In the genomic region with DNA sequence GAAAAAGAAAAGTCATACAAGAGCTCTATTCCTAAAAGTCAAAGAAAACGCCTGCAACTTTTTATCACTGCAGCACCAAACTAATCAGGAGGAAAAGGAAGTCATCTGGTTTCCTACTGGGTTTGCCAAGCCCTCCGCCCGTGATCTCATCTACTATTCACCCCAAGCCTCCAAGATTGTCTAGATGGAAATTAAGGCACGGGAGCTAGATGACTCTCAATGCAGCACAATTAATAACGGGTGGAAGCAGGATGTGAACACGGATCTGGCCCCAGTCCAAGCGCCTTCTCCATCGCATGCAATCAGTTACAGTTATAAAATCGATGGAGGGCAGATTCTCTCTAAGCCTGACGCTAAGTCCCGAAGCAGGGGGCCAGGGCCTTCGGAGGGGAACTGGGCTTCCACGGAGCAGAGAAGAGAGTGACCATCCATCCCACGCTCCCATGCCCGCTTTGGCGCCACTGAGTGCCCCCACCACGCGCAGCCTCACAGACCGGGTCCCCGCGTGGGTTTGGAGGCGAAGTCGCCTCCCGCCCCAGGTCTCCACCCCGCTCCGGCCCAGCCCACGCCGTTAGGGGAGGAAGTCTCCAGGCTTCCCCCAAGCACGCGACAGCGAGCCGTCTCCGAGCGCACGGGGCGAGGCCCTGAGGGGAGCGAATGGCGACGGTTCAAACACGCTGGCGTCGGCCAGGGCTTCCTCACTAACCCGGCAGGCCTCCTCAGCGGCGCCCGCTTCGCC, we compare ENCODE assay signal across 14 cellular contexts. TPM values are rescaled to one million over a fixed set of nuclear protein-coding genes. Genes with fewer than 3 reads are reported as not detected.
DNase-seq lines count a peak whose midpoint lies in the region; ATAC-seq and TF ChIP-seq lines count a peak whose summit lies in the region.
"Had no signal": no experiment of that assay in that cellular context is flagged by ENCODE, and none has a peak within 500 bp of the region (broad histone marks: within the 10 kb centered on the region; RNA-seq: fewer than 3 reads in every experiment).

No MANE protein-coding gene starts in this region.

- H3K4me1 Mint-ChIP-seq in activated CD4-positive, alpha-beta memory T cell treated with anti-CD3 and anti-CD28 coated beads, Interleukin-2, amount 10 ng/mL, durations not matched to agents 7 days and 5 days: peaks cover 36% of the 10 kb centered on the region
- H3K4me1 Mint-ChIP-seq in activated CD4-positive, alpha-beta memory T cell treated with anti-CD3 and anti-CD28 coated beads for 36 hours (ENCODE audit: low read depth): peaks cover 30% of the 10 kb centered on the region
- H3K4me1 Mint-ChIP-seq in activated naive CD8-positive, alpha-beta T cell treated with anti-CD3 and anti-CD28 coated beads for 36 hours: peaks cover 32% of the 10 kb centered on the region
- peaks cover 28% of the 10 kb centered on the region for H3K4me1 Mint-ChIP-seq in nephron

- peaks cover 21% of the 10 kb centered on the region; the same call in 1 of the 2 replicates for H3K4me1 ChIP-seq in GM23248 (ENCODE audit: insufficient read depth)

- H4K20me1 ChIP-seq in GM23248 (ENCODE audit: insufficient read depth): no peaks in the 10 kb centered on the region

- no peak overlapping the region for H3K4me2 ChIP-seq in GM23248 (ENCODE audit: unreplicated experiment)

- peak overlapping the region; percentile 13 for H3K27ac Mint-ChIP-seq in activated CD4-positive, alpha-beta memory T cell treated with anti-CD3 and anti-CD28 coated beads, Interleukin-2, amount 10 ng/mL, durations not matched to agents 7 days and 5 days
- no peak overlapping the region for H3K27ac Mint-ChIP-seq in activated CD4-positive, alpha-beta memory T cell treated with anti-CD3 and anti-CD28 coated beads for 36 hours
- H3K27ac Mint-ChIP-seq in activated naive CD8-positive, alpha-beta T cell treated with anti-CD3 and anti-CD28 coated beads for 36 hours: no peak overlapping the region
- H3K27ac Mint-ChIP-seq in nephron: peak overlapping the region in 2 of 3 experiments; percentile 31 to 35

- no peaks in the 10 kb centered on the region for H3K9me3 ChIP-seq in GM23248 (ENCODE audit: low read depth)
- H3K9me3 ChIP-seq: SJSA1 had no signal

- in situ Hi-C loops in GM23248 (cut with MboI): no loop called here
- in situ Hi-C loops in brain microvascular endothelial cell (cut with HindIII; ENCODE audit: low pct_ligation_motif_present, low sequenced_read_pairs): no loop called here

- no peaks in the 10 kb centered on the region for H3K9me2 ChIP-seq in GM23248 (ENCODE audit: insufficient read depth)

- H3K4me3 ChIP-seq in GM23248: no peak overlapping the region
- H3K4me3 ChIP-seq in brain microvascular endothelial cell (ENCODE audit: low read depth, low read length): no peak overlapping the region
- H3K4me3 ChIP-seq: SJSA1 had no signal

- DNase-seq in activated CD4-positive, alpha-beta memory T cell treated with anti-CD3 and anti-CD28 coated beads, Interleukin-2, amount 10 ng/mL, durations not matched to agents 7 days and 5 days: no peak
- DNase-seq in activated CD4-positive, alpha-beta memory T cell treated with anti-CD3 and anti-CD28 coated beads for 36 hours: no peak
- DNase-seq in GM23248: peak; percentile 14
- peak; percentile 10 for DNase-seq in activated naive CD8-positive, alpha-beta T cell treated with anti-CD3 and anti-CD28 coated beads for 36 hours
- DNase-seq in brain microvascular endothelial cell: no peak
- no peak for DNase-seq in NCI-H82 (lab: John Stamatoyannopoulos, UW)
- DNase-seq: activated CD4-positive, alpha-beta T cell treated with anti-CD3 and anti-CD28 coated beads for 1 hour; activated effector memory CD4-positive, alpha-beta T cell treated with anti-CD3 and anti-CD28 coated beads, Interleukin-2, amount 50 U/mL, for 16 hours; central memory CD4-positive, alpha-beta T cell; hippocampal formation; occipital lobe had no signal

- H3K79me2 ChIP-seq in GM23248 (ENCODE audit: insufficient read depth): peaks cover 27% of the 10 kb centered on the region

- no peaks in the 10 kb centered on the region for H3K9me3 Mint-ChIP-seq in activated CD4-positive, alpha-beta memory T cell treated with anti-CD3 and anti-CD28 coated beads, Interleukin-2, amount 10 ng/mL, durations not matched to agents 7 days and 5 days
- no peaks in the 10 kb centered on the region for H3K9me3 Mint-ChIP-seq in activated CD4-positive, alpha-beta memory T cell treated with anti-CD3 and anti-CD28 coated beads for 36 hours
- H3K9me3 Mint-ChIP-seq in activated naive CD8-positive, alpha-beta T cell treated with anti-CD3 and anti-CD28 coated beads for 36 hours: no peaks in the 10 kb centered on the region
- no peaks in the 10 kb centered on the region for H3K9me3 Mint-ChIP-seq in nephron

- H3K4me3 Mint-ChIP-seq in activated CD4-positive, alpha-beta memory T cell treated with anti-CD3 and anti-CD28 coated beads, Interleukin-2, amount 10 ng/mL, durations not matched to agents 7 days and 5 days: no peak overlapping the region
- H3K4me3 Mint-ChIP-seq in activated CD4-positive, alpha-beta memory T cell treated with anti-CD3 and anti-CD28 coated beads for 36 hours: no peak overlapping the region
- H3K4me3 Mint-ChIP-seq in activated naive CD8-positive, alpha-beta T cell treated with anti-CD3 and anti-CD28 coated beads for 36 hours: no peak overlapping the region
- peak overlapping the region; percentile 40 to 63 (median 63) for H3K4me3 Mint-ChIP-seq in nephron

- peaks cover 11% of the 10 kb centered on the region for H3K36me3 Mint-ChIP-seq in activated CD4-positive, alpha-beta memory T cell treated with anti-CD3 and anti-CD28 coated beads, Interleukin-2, amount 10 ng/mL, durations not matched to agents 7 days and 5 days (ENCODE audit: low read depth)
- peaks cover 18% of the 10 kb centered on the region for H3K36me3 Mint-ChIP-seq in activated CD4-positive, alpha-beta memory T cell treated with anti-CD3 and anti-CD28 coated beads for 36 hours
- H3K36me3 Mint-ChIP-seq in activated naive CD8-positive, alpha-beta T cell treated with anti-CD3 and anti-CD28 coated beads for 36 hours: peaks cover 22% of the 10 kb centered on the region
- H3K36me3 Mint-ChIP-seq in nephron (ENCODE audit: low read depth): peaks cover 6% of the 10 kb centered on the region

- H3K27me3 ChIP-seq in GM23248 (replicated peaks; ENCODE audit: insufficient read depth) (no peaks in the 10 kb centered on the region), brain microvascular endothelial cell (replicated peaks) (no peaks in the 10 kb centered on the region)
- H3K27me3 ChIP-seq: SJSA1 had no signal

- no peaks in the 10 kb centered on the region for H3K27me3 Mint-ChIP-seq in activated CD4-positive, alpha-beta memory T cell treated with anti-CD3 and anti-CD28 coated beads, Interleukin-2, amount 10 ng/mL, durations not matched to agents 7 days and 5 days
- no peaks in the 10 kb centered on the region for H3K27me3 Mint-ChIP-seq in activated CD4-positive, alpha-beta memory T cell treated with anti-CD3 and anti-CD28 coated beads for 36 hours
- no peaks in the 10 kb centered on the region for H3K27me3 Mint-ChIP-seq in activated naive CD8-positive, alpha-beta T cell treated with anti-CD3 and anti-CD28 coated beads for 36 hours
- H3K27me3 Mint-ChIP-seq in nephron (ENCODE audit: low read depth): no peaks in the 10 kb centered on the region

- WGBS in GM23248 (ENCODE audit: low coverage in 1 of 2, low lambda C conversion rate in 2 of 2, missing lambda C conversion rate in 2 of 2), 2 experiments: 85% methylated on average over 33 to 47 of the region's 47 CpGs

- POLR2A ChIA-PET in activated CD4-positive, alpha-beta memory T cell treated with anti-CD3 and anti-CD28 coated beads, Interleukin-2, amount 10 ng/mL, durations not matched to agents 7 days and 5 days (lab: Charles Lee): no interaction called here
- POLR2A ChIA-PET in activated CD4-positive, alpha-beta memory T cell treated with anti-CD3 and anti-CD28 coated beads for 36 hours (lab: Charles Lee): no interaction called here

- H3K36me3 ChIP-seq in GM23248 (ENCODE audit: low read depth) (no peaks in the 10 kb centered on the region), brain microvascular endothelial cell (replicated peaks) (peaks cover 5% of the 10 kb centered on the region)

- no peak overlapping the region for H2AFZ ChIP-seq in GM23248

- TF ChIP-seq CTCF in nephron (IDR thresholded peaks at IDR 0.05; ENCODE audit: unreplicated experiment in 3 of 3) (no peak), brain microvascular endothelial cell (IDR thresholded peaks at IDR 0.05; ENCODE audit: low read depth, low read length, missing control alignments) (no peak)

- H3K27ac ChIP-seq in GM23248 (no peak overlapping the region), brain microvascular endothelial cell (no peak overlapping the region)
- H3K27ac ChIP-seq: SJSA1 had no signal

- CTCF ChIA-PET in activated CD4-positive, alpha-beta memory T cell treated with anti-CD3 and anti-CD28 coated beads, Interleukin-2, amount 10 ng/mL, durations not matched to agents 7 days and 5 days (lab: Charles Lee): no interaction called here
- CTCF ChIA-PET in activated CD4-positive, alpha-beta memory T cell treated with anti-CD3 and anti-CD28 coated beads for 36 hours (lab: Charles Lee): interaction anchor here (1.6 kb wide), 1 partner anchor 13 kb away, joined by 5 read pairs; no protein-coding TSS in a partner anchor

- no peak overlapping the region for H3K9ac ChIP-seq in GM23248

- intact Hi-C loops in activated CD4-positive, alpha-beta memory T cell treated with anti-CD3 and anti-CD28 coated beads for 36 hours (cut with micrococcal nuclease): no loop called here

- H3F3A ChIP-seq in GM23248 (ENCODE audit: insufficient read depth): peaks cover 8% of the 10 kb centered on the region

- ATAC-seq in HG02973 (IDR thresholded peaks at IDR 0.05; ENCODE audit: unreplicated experiment): no peak

RNA-seq across cellular contexts. Expression of gene HSF2BP, which starts 1.8 kb away (rescaled TPM):
- under 1 TPM; 0.15 to 0.40 TPM for total RNA-seq in activated CD4-positive, alpha-beta memory T cell treated with anti-CD3 and anti-CD28 coated beads, Interleukin-2, amount 10 ng/mL, durations not matched to agents 7 days and 5 days
- total RNA-seq in activated CD4-positive, alpha-beta memory T cell treated with anti-CD3 and anti-CD28 coated beads for 36 hours: under 1 TPM; 0.50 to 0.73 TPM
- total RNA-seq in GM23248 (2014; rRNA removed; shearing (Covaris generic)): 2.5 and 4.8 TPM in 2 replicates
- 1.6 TPM in 2 replicates for polyA plus RNA-seq in GM23248 (2016; fragmentation: Nextera tagmentation; extraction: Ambion mirVana)
- 1 to 10 TPM in 1 of 2 experiments, under 1 TPM in 1; 0.68 to 1.2 TPM for total RNA-seq in activated naive CD8-positive, alpha-beta T cell treated with anti-CD3 and anti-CD28 coated beads for 36 hours

RNA-seq across cellular contexts. Expression of gene RRP1B, which starts 1.8 kb away (rescaled TPM):
- total RNA-seq in activated CD4-positive, alpha-beta memory T cell treated with anti-CD3 and anti-CD28 coated beads, Interleukin-2, amount 10 ng/mL, durations not matched to agents 7 days and 5 days: 10 to 100 TPM; 43.3 to 43.7 TPM
- total RNA-seq in activated CD4-positive, alpha-beta memory T cell treated with anti-CD3 and anti-CD28 coated beads for 36 hours: 10 to 100 TPM; 66.7 to 69.9 TPM
- 14.0 and 15.0 TPM in 2 replicates for total RNA-seq in GM23248 (2014; rRNA removed; shearing (Covaris generic))
- polyA plus RNA-seq in GM23248 (2016; fragmentation: Nextera tagmentation; extraction: Ambion mirVana): 12.9 and 13.6 TPM in 2 replicates
- 100 to 1,000 TPM; 105 to 108 TPM for total RNA-seq in activated naive CD8-positive, alpha-beta T cell treated with anti-CD3 and anti-CD28 coated beads for 36 hours

Comparison
In these comparisons a context has a peak if more than half of its experiments do, and no peak if none do; other contexts are left out.
1. H3K27ac Mint-ChIP-seq: peak in activated CD4-positive, alpha-beta memory T cell treated with anti-CD3 and anti-CD28 coated beads, Interleukin-2, amount 10 ng/mL, durations not matched to agents 7 days and 5 days (single experiment) and nephron (2 of 3); none in activated CD4-positive, alpha-beta memory T cell treated with anti-CD3 and anti-CD28 coated beads for 36 hours (single experiment) and activated naive CD8-positive, alpha-beta T cell treated with anti-CD3 and anti-CD28 coated beads for 36 hours (single experiment).
2. DNase-seq: peak in GM23248 (single experiment) and activated naive CD8-positive, alpha-beta T cell treated with anti-CD3 and anti-CD28 coated beads for 36 hours (single experiment); none in activated CD4-positive, alpha-beta memory T cell treated with anti-CD3 and anti-CD28 coated beads, Interleukin-2, amount 10 ng/mL, durations not matched to agents 7 days and 5 days (single experiment), activated CD4-positive, alpha-beta memory T cell treated with anti-CD3 and anti-CD28 coated beads for 36 hours (single experiment), brain microvascular endothelial cell (single experiment) and NCI-H82 (single experiment).
3. H3K4me3 Mint-ChIP-seq: peak in nephron (3 of 3); none in activated CD4-positive, alpha-beta memory T cell treated with anti-CD3 and anti-CD28 coated beads, Interleukin-2, amount 10 ng/mL, durations not matched to agents 7 days and 5 days (single experiment), activated CD4-positive, alpha-beta memory T cell treated with anti-CD3 and anti-CD28 coated beads for 36 hours (single experiment) and activated naive CD8-positive, alpha-beta T cell treated with anti-CD3 and anti-CD28 coated beads for 36 hours (single experiment).